ENCODE assay signal across 8 cellular contexts in genomic region chr2:9336534-9337354, GRCh38.
A peak's percentile ranks its signal among the peaks of the same experiment; 100 is the strongest.
DNase-seq lines count a peak whose midpoint lies in the region; ATAC-seq lines count a peak whose summit lies in the region.

No MANE protein-coding gene starts in this region.

- no peaks in the 10 kb centered on the region for H3K4me1 Mint-ChIP-seq in immature natural killer cell

- H3K27ac Mint-ChIP-seq in immature natural killer cell: no peak overlapping the region

- H3K4me3 Mint-ChIP-seq in immature natural killer cell: no peak overlapping the region

- H3K9me3 Mint-ChIP-seq in immature natural killer cell: no peaks in the 10 kb centered on the region

- H3K36me3 Mint-ChIP-seq in immature natural killer cell: no peaks in the 10 kb centered on the region

- H3K27me3 Mint-ChIP-seq in immature natural killer cell (ENCODE audit: low read depth in 3 of 3): peaks cover 0 to 11% (median 6%) of the 10 kb centered on the region in 3 donors

- DNase-seq in DMS 273 treated with DMSO at 0.1 percent for 48 hours (lab: John Stamatoyannopoulos, UW) (peak; percentile 94), NCI-H2029 treated with DMSO at 0.1 percent for 48 hours (lab: John Stamatoyannopoulos, UW) (peak; percentile 80), astrocyte of the hippocampus (ENCODE audit: low read depth, low spot score) (peak; percentile 88), left lobe of liver (ENCODE audit: low spot score) (peak; percentile 85), immature natural killer cell (no peak), 8988T (no peak)

- ATAC-seq in left lobe of liver (peak; percentile 79), GM21367 (IDR thresholded peaks at IDR 0.05; ENCODE audit: unreplicated experiment) (no peak), GM21526 (IDR thresholded peaks at IDR 0.05; ENCODE audit: low FRiP score, unreplicated experiment) (no peak)

Comparison
In these comparisons a context has a peak if more than half of its experiments do, and no peak if none do; other contexts are left out.
1. DNase-seq: peak in DMS 273 treated with DMSO at 0.1 percent for 48 hours (single experiment), NCI-H2029 treated with DMSO at 0.1 percent for 48 hours (single experiment), astrocyte of the hippocampus (single experiment) and left lobe of liver (single experiment); none in immature natural killer cell (0 of 3) and 8988T (single experiment).